In the genomic region with DNA sequence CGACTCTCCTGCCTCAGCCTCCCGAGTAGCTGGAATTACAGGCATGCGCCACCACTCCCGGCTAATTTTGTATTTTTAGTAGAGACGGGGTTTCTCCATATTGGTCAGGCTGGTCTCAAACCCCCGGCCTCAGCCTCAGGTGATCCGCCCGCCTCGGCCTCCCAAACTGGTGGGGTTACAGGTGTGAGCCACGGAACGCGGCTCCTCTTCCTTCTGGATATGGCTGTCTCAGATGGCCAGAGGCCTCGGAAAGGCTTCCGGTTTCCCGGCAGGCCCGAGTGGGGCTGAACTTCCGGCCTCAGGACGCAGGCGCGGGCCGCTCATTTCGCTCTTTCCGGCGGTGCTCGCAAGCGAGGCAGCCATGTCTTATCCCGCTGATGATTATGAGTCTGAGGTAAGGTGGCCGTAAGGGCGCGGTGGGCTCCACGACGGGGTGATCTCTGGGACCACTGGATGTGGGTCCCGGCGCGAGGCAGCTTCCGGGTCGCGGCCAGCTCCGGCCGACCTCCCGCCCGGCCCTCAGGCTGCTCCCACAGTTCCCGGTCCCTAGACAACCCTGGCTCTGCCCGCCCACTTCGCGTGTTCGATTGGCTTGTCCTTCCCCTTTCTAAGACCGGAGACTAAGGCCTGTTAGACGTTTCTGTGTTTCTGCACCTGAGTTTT, we compare ENCODE assay signal across 8 cellular contexts. TPM values are rescaled to one million over a fixed set of nuclear protein-coding genes. Genes with fewer than 3 reads are reported as not detected.
DNase-seq lines count a peak whose midpoint lies in the region; ATAC-seq, FAIRE-seq and TF ChIP-seq lines count a peak whose summit lies in the region.

Gene EIF3L (plus strand): TSS at position 331 of the 663 bp plus-strand sequence. CDS start 31 bp downstream, at position 362.

- peak; percentile 87 for FAIRE-seq in GM19239 (lab: Jason Lieb, UNC)

- peak within 1 kb of the TSS; percentile 95 for H3K27ac Mint-ChIP-seq in activated CD4-positive, alpha-beta memory T cell treated with anti-CD3 and anti-CD28 coated beads, Interleukin-2, amount 10 ng/mL, durations not matched to agents 7 days and 5 days

- H3K4me1 Mint-ChIP-seq in activated CD4-positive, alpha-beta memory T cell treated with anti-CD3 and anti-CD28 coated beads, Interleukin-2, amount 10 ng/mL, durations not matched to agents 7 days and 5 days, result peaks cover 58% of the 10 kb centered on the region

- intact Hi-C loops in right lobe of liver (cut with DNase I), result no loop called here

- H3K9me3 Mint-ChIP-seq in activated CD4-positive, alpha-beta memory T cell treated with anti-CD3 and anti-CD28 coated beads, Interleukin-2, amount 10 ng/mL, durations not matched to agents 7 days and 5 days, result no peaks in the 10 kb centered on the region

- TF ChIP-seq POLR2A in right lobe of liver (IDR thresholded peaks at IDR 0.05), result peak; percentile 90

- peak within 1 kb of the TSS; percentile 84 for H3K4me3 Mint-ChIP-seq in activated CD4-positive, alpha-beta memory T cell treated with anti-CD3 and anti-CD28 coated beads, Interleukin-2, amount 10 ng/mL, durations not matched to agents 7 days and 5 days

- peak; percentile 39 for ATAC-seq in HG03469 (IDR thresholded peaks at IDR 0.05; ENCODE audit: unreplicated experiment)
- peak; percentile 87 to 89 (median 88) for ATAC-seq in right lobe of liver

- POLR2A ChIA-PET in activated CD4-positive, alpha-beta memory T cell treated with anti-CD3 and anti-CD28 coated beads, Interleukin-2, amount 10 ng/mL, durations not matched to agents 7 days and 5 days (lab: Charles Lee), result interaction anchor here (1.0 to 2.5 kb wide), 7 partner anchors 8 to 333 kb away, joined by 3 to 11 read pairs (median 4); partner anchors contain the start of gene PLA2G6

- no peaks in the 10 kb centered on the region for H3K27me3 Mint-ChIP-seq in activated CD4-positive, alpha-beta memory T cell treated with anti-CD3 and anti-CD28 coated beads, Interleukin-2, amount 10 ng/mL, durations not matched to agents 7 days and 5 days

- peak within 1 kb of the TSS; percentile 88 for H3K27ac ChIP-seq in duodenal mucosa (ENCODE audit: low read depth, low read length)
- peak within 1 kb of the TSS; percentile 66 to 88 (median 81) for H3K27ac ChIP-seq in right lobe of liver

- TF ChIP-seq CTCF in right lobe of liver (IDR thresholded peaks at IDR 0.05), result no peak

- DNase-seq in Ammon's horn (ENCODE audit: low spot score) (peak; percentile 91), GM19239 (ENCODE audit: insufficient read length, low spot score) (peak; percentile 94), NCI-H82 (lab: John Stamatoyannopoulos, UW) (peak; percentile 92), right lobe of liver (peak; percentile 92 to 95 (median 94))
- peak; percentile 91 for DNase-seq in activated CD4-positive, alpha-beta memory T cell treated with anti-CD3 and anti-CD28 coated beads, Interleukin-2, amount 10 ng/mL, durations not matched to agents 7 days and 5 days
- peak; percentile 91 for DNase-seq in stimulated activated CD4-positive, alpha-beta T cell treated with anti-CD3 and anti-CD28 coated beads, Interleukin-4, amount 100 ng/mL, for 24 hours

- H3K4me1 ChIP-seq in duodenal mucosa (ENCODE audit: control insufficient read depth in 1 of 2, insufficient read depth in 2 of 2, low read length in 2 of 2) (peaks cover 14 to 15% of the 10 kb centered on the region in 2 donors), right lobe of liver (peaks cover 0 to 28% (median 5%) of the 10 kb centered on the region in 4 donors)

- no peaks in the 10 kb centered on the region for H3K9me3 ChIP-seq in duodenal mucosa (ENCODE audit: control insufficient read depth in 1 of 2, low read length in 2 of 2)
- H3K9me3 ChIP-seq in right lobe of liver, result no peaks in the 10 kb centered on the region

- peak within 1 kb of the TSS; percentile 78 to 90 for H3K9ac ChIP-seq in duodenal mucosa (ENCODE audit: low read depth in 1 of 2, low read length in 2 of 2)

- peaks cover 18 to 29% of the 10 kb centered on the region in 2 donors for H3K36me3 ChIP-seq in duodenal mucosa (ENCODE audit: control insufficient read depth in 1 of 2, insufficient read depth in 2 of 2, low read length in 2 of 2)
- peaks cover 0 to 26% (median 9%) of the 10 kb centered on the region in 4 donors for H3K36me3 ChIP-seq in right lobe of liver

- no peaks in the 10 kb centered on the region for H3K27me3 ChIP-seq in duodenal mucosa (ENCODE audit: control insufficient read depth in 1 of 2, insufficient read depth in 2 of 2, low read length in 2 of 2)
- H3K27me3 ChIP-seq in right lobe of liver, result no peaks in the 10 kb centered on the region

- H3K4me3 ChIP-seq in duodenal mucosa (ENCODE audit: low read depth in 1 of 2, low read length in 2 of 2) (peak within 1 kb of the TSS; percentile 93 to 98), right lobe of liver (peak within 1 kb of the TSS; percentile 81 to 88 (median 84))

- CTCF ChIA-PET in activated CD4-positive, alpha-beta memory T cell treated with anti-CD3 and anti-CD28 coated beads, Interleukin-2, amount 10 ng/mL, durations not matched to agents 7 days and 5 days (lab: Charles Lee), result interaction anchor here (1.1 to 1.7 kb wide), 4 partner anchors 14 to 222 kb away, joined by 3 to 14 read pairs (median 4); no protein-coding TSS in a partner anchor

- WGBS in right lobe of liver (ENCODE audit: insufficient coverage, low coverage, low lambda C conversion rate, missing lambda C conversion rate), result under 1% methylated on average over 16 of the region's 49 CpGs

- H3K36me3 Mint-ChIP-seq in activated CD4-positive, alpha-beta memory T cell treated with anti-CD3 and anti-CD28 coated beads, Interleukin-2, amount 10 ng/mL, durations not matched to agents 7 days and 5 days (ENCODE audit: low read depth), result peaks cover 58% of the 10 kb centered on the region

RNA-seq across cellular contexts. Expression of gene EIF3L, which starts in this region (rescaled TPM):
- total RNA-seq in activated CD4-positive, alpha-beta memory T cell treated with anti-CD3 and anti-CD28 coated beads, Interleukin-2, amount 10 ng/mL, durations not matched to agents 7 days and 5 days, result 100 to 1,000 TPM; 331 to 348 TPM
- 100 to 1,000 TPM; 117 to 200 (median 164) TPM for total RNA-seq in right lobe of liver

Comparison
In these comparisons a context has a peak if more than half of its experiments do, and no peak if none do; other contexts are left out.
1. Peak in every context shown above with its lines: DNase-seq, ATAC-seq, H3K4me3 ChIP-seq and H3K27ac ChIP-seq.